ENCODE assay signal across 8 cellular contexts in the genomic region with DNA sequence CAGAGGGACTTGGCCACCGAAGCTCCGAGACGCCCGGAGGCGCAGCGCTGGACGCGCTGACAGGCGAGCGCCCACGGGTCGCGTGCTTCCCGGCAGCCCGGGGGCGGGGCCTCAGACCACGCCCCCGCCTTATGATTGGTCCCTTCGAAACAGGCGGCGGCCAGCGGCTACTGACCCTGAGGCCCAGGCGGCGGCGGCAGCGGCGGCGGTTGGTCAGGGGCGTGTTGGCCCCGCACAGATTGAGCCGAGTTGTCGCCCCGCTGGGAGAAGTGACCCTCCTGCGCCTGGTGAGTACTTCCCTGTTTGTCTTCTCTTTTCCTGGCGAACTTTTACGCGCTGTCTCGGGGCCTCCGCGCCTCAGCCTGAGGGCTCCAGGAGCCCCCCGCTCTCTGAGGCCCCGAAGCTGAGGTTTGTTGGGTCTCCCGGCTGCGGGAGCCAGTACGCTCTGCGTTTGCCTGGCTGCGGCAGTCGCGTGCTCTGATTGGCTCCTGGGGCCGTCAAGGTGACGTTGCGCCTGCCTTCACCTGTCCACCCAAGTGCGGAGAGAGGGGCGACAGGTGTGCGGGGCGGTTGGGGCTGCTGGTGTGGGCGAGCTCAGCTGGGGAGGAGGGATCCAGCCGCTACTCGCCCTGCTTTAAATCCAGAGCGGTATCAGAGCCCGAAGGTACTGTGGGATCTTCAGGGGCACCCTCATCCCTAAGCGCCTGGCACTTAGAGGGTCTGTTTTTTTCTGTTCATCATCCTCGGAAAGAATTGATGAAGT. TPM values are rescaled to one million over a fixed set of nuclear protein-coding genes. Genes with fewer than 3 reads are reported as not detected.
DNase-seq lines count a peak whose midpoint lies in the region; ATAC-seq lines count a peak whose summit lies in the region.

GAS2L3 (plus strand) TSS at position 186 of the 763 bp plus-strand sequence. CDS start 21,221 bp downstream, outside the sequence.

- H3K4me1 Mint-ChIP-seq in CD8-positive, alpha-beta memory T cell = peaks cover 10 to 16% (median 15%) of the 10 kb centered on the region in 3 donors

- peak within 1 kb of the TSS; percentile 66 for H3K4me3 ChIP-seq in CD8-positive, alpha-beta memory T cell (ENCODE audit: low read length)
- H3K4me3 ChIP-seq in esophagus (ENCODE audit: low read depth in 1 of 2, low read length in 2 of 2) (peak within 1 kb of the TSS; percentile 63 to 90), mononuclear cell (ENCODE audit: low read length) (peak within 1 kb of the TSS; percentile 56)

- H3K36me3 Mint-ChIP-seq in CD8-positive, alpha-beta memory T cell = peaks cover 0 to 1% (median 0%) of the 10 kb centered on the region in 3 donors

- DNase-seq in CD8-positive, alpha-beta memory T cell = peak; percentile 25 to 49 (median 29)
- DNase-seq in NCI-H82 treated with DMSO at 0.1 percent for 48 hours (lab: John Stamatoyannopoulos, UW; ENCODE audit: unreplicated experiment) (peak; percentile 60), activated T-cell treated with anti-CD3 and anti-CD28 coated beads for 4 hours (peak; percentile 17)
- peak; percentile 41 for DNase-seq in stimulated activated CD8-positive, alpha-beta memory T cell treated with anti-CD3 and anti-CD28 coated beads, Interleukin-4, amount 100 ng/mL, for 24 hours (ENCODE audit: low read depth)

- 0% methylated on average over 52 to 63 of the region's 63 CpGs for WGBS in esophagus, 2 donors

- POLR2A ChIA-PET in CD8-positive, alpha-beta memory T cell (lab: Charles Lee) = no interaction called here

- CTCF ChIA-PET in CD8-positive, alpha-beta memory T cell (lab: Charles Lee) = no interaction called here

- H3K27me3 Mint-ChIP-seq in CD8-positive, alpha-beta memory T cell = peaks cover 16 to 26% of the 10 kb centered on the region in 2 donors

- peak within 1 kb of the TSS; percentile 82 to 90 (median 86) for H3K4me3 Mint-ChIP-seq in CD8-positive, alpha-beta memory T cell

- H3K27ac Mint-ChIP-seq in CD8-positive, alpha-beta memory T cell = peak within 1 kb of the TSS in 2 of 8 donors; percentile 9 to 82

- H3K4me1 ChIP-seq in CD8-positive, alpha-beta memory T cell (ENCODE audit: insufficient read depth, low read length) = peaks cover 3% of the 10 kb centered on the region
- H3K4me1 ChIP-seq in esophagus (ENCODE audit: control insufficient read depth in 2 of 2, insufficient read depth in 2 of 2, low read length in 1 of 2) (peaks cover 0 to 7% of the 10 kb centered on the region in 2 donors), mononuclear cell (ENCODE audit: insufficient read depth, low read length) (peaks cover 17% of the 10 kb centered on the region)

- no peaks in the 10 kb centered on the region for H3K27me3 ChIP-seq in CD8-positive, alpha-beta memory T cell (ENCODE audit: insufficient read depth, low read length, poor library complexity, severe bottlenecking)
- no peaks in the 10 kb centered on the region for H3K27me3 ChIP-seq in esophagus (ENCODE audit: control insufficient read depth in 1 of 2, insufficient read depth in 2 of 2, low read length in 2 of 2)
- peaks cover 7% of the 10 kb centered on the region for H3K27me3 ChIP-seq in mononuclear cell (ENCODE audit: insufficient read depth, low read length)

- H3K9me3 ChIP-seq in CD8-positive, alpha-beta memory T cell (ENCODE audit: low read length) = no peaks in the 10 kb centered on the region
- no peaks in the 10 kb centered on the region for H3K9me3 ChIP-seq in esophagus (ENCODE audit: control insufficient read depth in 2 of 2, insufficient read depth in 1 of 2, low read depth in 1 of 2, low read length in 1 of 2)
- H3K9me3 ChIP-seq in mononuclear cell (ENCODE audit: low read depth, low read length) = no peaks in the 10 kb centered on the region

- H3K9me3 Mint-ChIP-seq in CD8-positive, alpha-beta memory T cell = no peaks in the 10 kb centered on the region

- no peak within 1 kb of the TSS for H3K27ac ChIP-seq in CD8-positive, alpha-beta memory T cell (ENCODE audit: low read depth, low read length)
- peak within 1 kb of the TSS; percentile 45 to 47 for H3K27ac ChIP-seq in esophagus (ENCODE audit: low read depth in 2 of 2, low read length in 1 of 2)

- ATAC-seq in GM19438 (IDR thresholded peaks at IDR 0.05; ENCODE audit: low read depth, unreplicated experiment) = peak; percentile 98
- peak; percentile 93 for ATAC-seq in HG03520 (IDR thresholded peaks at IDR 0.05; ENCODE audit: unreplicated experiment)

- no peaks in the 10 kb centered on the region for H3K36me3 ChIP-seq in CD8-positive, alpha-beta memory T cell (ENCODE audit: insufficient read depth, low read length)
- H3K36me3 ChIP-seq in esophagus (ENCODE audit: control insufficient read depth in 2 of 2, insufficient read depth in 2 of 2, low read length in 1 of 2) = no peaks in the 10 kb centered on the region

RNA-seq across cellular contexts. Expression of gene GAS2L3, which starts in this region (rescaled TPM):
- total RNA-seq in CD8-positive, alpha-beta memory T cell = under 1 TPM; 0.42 to 0.75 TPM
- polyA plus RNA-seq in CD8-positive, alpha-beta memory T cell = not detected
- polyA plus RNA-seq in esophagus = 1 to 10 TPM; 1.0 to 1.1 TPM
- 9.0 TPM for total RNA-seq in mononuclear cell

Comparison
In these comparisons a context has a peak if more than half of its experiments do, and no peak if none do; other contexts are left out.
1. Peak in DNase-seq and H3K4me3 ChIP-seq in CD8-positive, alpha-beta memory T cell; RNA of the gene not detected or under 1 TPM.